9 cellular contexts compared by ENCODE assay signal in genomic region chr5:119190470-119190869, GRCh38.
"Had no signal": no experiment of that assay in that cellular context is flagged by ENCODE, and none has a peak within 500 bp of the region (broad histone marks: within the 10 kb centered on the region; RNA-seq: fewer than 3 reads in every experiment).

No MANE protein-coding gene starts in this region.

- H3K27ac ChIP-seq: GM23248 had no signal

- H3K9ac ChIP-seq: GM23248 had no signal

- H3K36me3 ChIP-seq: HAP-1 had no signal

- ATAC-seq: GM23338, HCT116 had no signal

- H3K9me3 ChIP-seq: HAP-1 had no signal

- DNase-seq: GM23248, GOT3, H7, H9, HCEC 1CT, HFFc6 had no signal

- H3K4me2 ChIP-seq: GM23338 had no signal

- H3K4me3 ChIP-seq: GM23248, GM23338, HAP-1 had no signal

- H2AFZ ChIP-seq: GM23248, GM23338 had no signal
